8 cellular contexts compared by ENCODE assay signal in the genomic region with DNA sequence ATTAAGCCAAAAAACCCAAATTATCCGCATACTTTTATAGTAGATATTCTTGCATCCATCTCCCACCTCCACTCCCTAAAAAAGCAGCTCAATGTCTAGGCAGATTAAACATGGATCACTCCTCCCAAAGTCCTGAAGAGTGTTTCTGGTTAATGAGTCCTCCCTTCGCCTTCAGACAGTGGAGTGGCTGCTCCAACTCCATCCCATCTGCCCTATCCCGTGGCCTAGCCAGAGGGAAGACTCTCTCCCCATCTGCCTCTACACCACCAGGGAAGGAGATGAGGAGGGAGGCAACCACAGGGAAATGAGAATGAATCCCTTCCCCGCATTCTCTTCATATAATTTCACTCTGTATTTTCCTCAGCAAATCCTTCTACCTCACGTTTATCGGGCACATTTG.
A peak's percentile ranks its signal among the peaks of the same experiment; 100 is the strongest.
DNase-seq lines count a peak whose midpoint lies in the region; ATAC-seq, FAIRE-seq and TF ChIP-seq lines count a peak whose summit lies in the region.

No MANE protein-coding gene starts in this region.

- no peak for TF ChIP-seq POLR2A in GM12878 (IDR thresholded peaks at IDR 0.05; ENCODE audit: low read depth, low read length)
- TF ChIP-seq POLR2A in suprapubic skin (IDR thresholded peaks at IDR 0.05) = no peak
- TF ChIP-seq POLR2A in GM18505 (IDR thresholded peaks at IDR 0.05; ENCODE audit: borderline replicate concordance, extremely low read depth, insufficient read depth, insufficient read length) = no peak

- 4 to 5% methylated on average over 6 of the region's 6 CpGs for WGBS in GM23248 (ENCODE audit: low coverage in 1 of 2, low lambda C conversion rate in 2 of 2, missing lambda C conversion rate in 2 of 2), 2 experiments
- WGBS in GM12878 (ENCODE audit: insufficient coverage, insufficient replicate concordance, low lambda C conversion rate, missing lambda C conversion rate) = 89% methylated on average over 6 of the region's 6 CpGs
- WGBS in suprapubic skin = 23% methylated on average over 6 of the region's 6 CpGs

- DNase-seq in GM23248 = peak; percentile 55
- no peak for DNase-seq in GM12878 (ENCODE audit: low read depth, low spot score)
- no peak for DNase-seq in left colon
- DNase-seq in suprapubic skin (ENCODE audit: low spot score in 2 of 2) = no peak
- DNase-seq in activated naive CD4-positive, alpha-beta T cell treated with anti-CD3 and anti-CD28 coated beads, Interleukin-2, amount 10 ng/mL, durations not matched to agents 7 days and 5 days = no peak

- no peaks in the 10 kb centered on the region for H3K27me3 ChIP-seq in GM23248 (replicated peaks; ENCODE audit: insufficient read depth)
- no peaks in the 10 kb centered on the region for H3K27me3 ChIP-seq in GM12878 (replicated peaks in 1 of 2; ENCODE audit: control insufficient read depth in 2 of 2, insufficient read depth in 2 of 2, low read length in 1 of 2)
- H3K27me3 ChIP-seq in suprapubic skin = no peaks in the 10 kb centered on the region

- H3K36me3 ChIP-seq in GM23248 (ENCODE audit: low read depth) (peaks cover 15% of the 10 kb centered on the region; the same call in 1 of the 2 replicates), GM12878 (ENCODE audit: control insufficient read depth in 2 of 2, insufficient read depth in 2 of 2, low read length in 1 of 2) (peaks cover 1 to 22% of the 10 kb centered on the region in 2 experiments; a peak in 3 of 4 replicates), suprapubic skin (peaks cover 24% of the 10 kb centered on the region)

- H3K27ac Mint-ChIP-seq in activated naive CD4-positive, alpha-beta T cell treated with anti-CD3 and anti-CD28 coated beads, Interleukin-2, amount 10 ng/mL, durations not matched to agents 7 days and 5 days = no peak overlapping the region

- POLR2A ChIA-PET in GM12878 (lab: Charles Lee) = interaction anchor here (1.5 to 4.3 kb wide), 2 partner anchors 13 to 52 kb away, joined by 5 to 14 read pairs; no protein-coding TSS in a partner anchor

- H2AFZ ChIP-seq in GM23248 (no peak overlapping the region), GM12878 (ENCODE audit: control insufficient read depth, low read depth, low read length) (no peak overlapping the region)

- no peaks in the 10 kb centered on the region for H3K9me3 Mint-ChIP-seq in activated naive CD4-positive, alpha-beta T cell treated with anti-CD3 and anti-CD28 coated beads, Interleukin-2, amount 10 ng/mL, durations not matched to agents 7 days and 5 days

- RAD21 ChIA-PET in GM12878 (lab: Charles Lee; ENCODE audit: unreplicated experiment) = interaction anchor here (0.7 to 1.2 kb wide), 6 partner anchors 18 to 218 kb away, joined by 3 to 4 read pairs (median 3); no protein-coding TSS in a partner anchor

- H3K4me2 ChIP-seq in GM23248 (ENCODE audit: unreplicated experiment) (peak overlapping the region; percentile 96), GM12878 (ENCODE audit: control insufficient read depth, insufficient read depth) (peak overlapping the region; percentile 92)

- peaks cover 39% of the 10 kb centered on the region for H3K36me3 Mint-ChIP-seq in activated naive CD4-positive, alpha-beta T cell treated with anti-CD3 and anti-CD28 coated beads, Interleukin-2, amount 10 ng/mL, durations not matched to agents 7 days and 5 days

- H3F3A ChIP-seq in GM23248 (ENCODE audit: insufficient read depth) = peaks cover 32% of the 10 kb centered on the region

- H3K9me3 ChIP-seq in GM23248 (ENCODE audit: low read depth) = no peaks in the 10 kb centered on the region
- H3K9me3 ChIP-seq in GM12878 (replicated peaks; ENCODE audit: control insufficient read depth, insufficient read depth, low read length) = no peaks in the 10 kb centered on the region
- no peaks in the 10 kb centered on the region for H3K9me3 ChIP-seq in suprapubic skin

- H3K4me1 ChIP-seq in GM23248 (ENCODE audit: insufficient read depth) = peaks cover 38% of the 10 kb centered on the region
- peaks cover 20% of the 10 kb centered on the region for H3K4me1 ChIP-seq in GM12878 (ENCODE audit: control insufficient read depth, insufficient read depth, low read length)
- peaks cover 72% of the 10 kb centered on the region for H3K4me1 ChIP-seq in suprapubic skin

- no peak for FAIRE-seq in GM12878 (lab: Jason Lieb, UNC)

- CTCF ChIA-PET in GM12878 (lab: Yijun Ruan, JAX) = interaction anchor here (0.6 to 1.9 kb wide), 6 partner anchors 9 to 282 kb away, joined by 3 to 5 read pairs (median 4); no protein-coding TSS in a partner anchor
- CTCF ChIA-PET in activated naive CD4-positive, alpha-beta T cell treated with anti-CD3 and anti-CD28 coated beads, Interleukin-2, amount 10 ng/mL, durations not matched to agents 7 days and 5 days (lab: Charles Lee) = interaction anchor here (0.7 to 4.9 kb wide), 4 partner anchors 9 to 51 kb away, joined by 3 to 25 read pairs (median 4); no protein-coding TSS in a partner anchor

- TF ChIP-seq EP300 in GM12878 (IDR thresholded peaks at IDR 0.05; ENCODE audit: borderline replicate concordance in 1 of 2, control insufficient read depth in 1 of 2, low read depth in 2 of 2, low read length in 2 of 2) (no peak), suprapubic skin (IDR thresholded peaks at IDR 0.05) (no peak)

- ATAC-seq in GM12878 (no peak), left colon (peak; percentile 14), GM18505 (IDR thresholded peaks at IDR 0.05; ENCODE audit: unreplicated experiment) (no peak), GM21381 (IDR thresholded peaks at IDR 0.05; ENCODE audit: unreplicated experiment) (no peak), HG03442 (IDR thresholded peaks at IDR 0.05; ENCODE audit: unreplicated experiment) (no peak)

- peak overlapping the region; percentile 93 for H3K9ac ChIP-seq in GM23248
- peak overlapping the region; percentile 47; the same call in 1 of the 2 replicates for H3K9ac ChIP-seq in GM12878 (ENCODE audit: control insufficient read depth, insufficient read depth, low read length)

- H3K27me3 Mint-ChIP-seq in activated naive CD4-positive, alpha-beta T cell treated with anti-CD3 and anti-CD28 coated beads, Interleukin-2, amount 10 ng/mL, durations not matched to agents 7 days and 5 days = no peaks in the 10 kb centered on the region

- H3K9me2 ChIP-seq in GM23248 (ENCODE audit: insufficient read depth) = no peaks in the 10 kb centered on the region

- H3K27ac ChIP-seq in GM23248 (peak overlapping the region; percentile 79), GM12878 (ENCODE audit: control insufficient read depth, insufficient read depth) (no peak overlapping the region), suprapubic skin (peak overlapping the region; percentile 100)

- BruUV-seq in GM12878 (replicated peaks; lab: Mats Ljungman, UMichigan) = TSS peak; percentile 31

- intact Hi-C loops in GM12878 (cut with micrococcal nuclease; ENCODE audit: unreplicated experiment) (loop anchor here (10.0 kb wide), 1 partner anchor 103 kb away; no protein-coding TSS in a partner anchor), left colon (cut with DNase I, micrococcal nuclease) (no loop called here)

- TF ChIP-seq RAD21 in GM12878 (IDR thresholded peaks at IDR 0.05; ENCODE audit: insufficient read depth, low read depth, low read length) = no peak

- H3K4me3 ChIP-seq in GM23248 (peak overlapping the region; percentile 85), GM12878 (peak overlapping the region; percentile 79), suprapubic skin (peak overlapping the region; percentile 95)

- in situ Hi-C loops in GM23248 (cut with MboI) = no loop called here
- in situ Hi-C loops in GM12878 (cut with MboI) = no loop called here

- H4K20me1 ChIP-seq in GM23248 (ENCODE audit: insufficient read depth) (no peaks in the 10 kb centered on the region), GM12878 (ENCODE audit: control insufficient read depth, insufficient read depth) (0 out of 2 replicates have a peak, but pooled peaks cover 4% of the 10 kb centered on the region)

- H3K79me2 ChIP-seq in GM23248 (ENCODE audit: insufficient read depth) (peaks cover 67% of the 10 kb centered on the region), GM12878 (ENCODE audit: control insufficient read depth, insufficient read depth, low read length) (peaks cover 24% of the 10 kb centered on the region)

- no peak overlapping the region for H3K4me3 Mint-ChIP-seq in activated naive CD4-positive, alpha-beta T cell treated with anti-CD3 and anti-CD28 coated beads, Interleukin-2, amount 10 ng/mL, durations not matched to agents 7 days and 5 days

- TF ChIP-seq CTCF in GM12878 (IDR thresholded peaks at IDR 0.05 in 2 of 3, conservative IDR thresholded peaks at IDR 0.05 in 1 of 3; ENCODE audit: control insufficient read depth in 2 of 3, extremely low read depth in 1 of 3, insufficient read depth in 1 of 3, low read depth in 3 of 3, low read length in 3 of 3) (no peak), suprapubic skin (IDR thresholded peaks at IDR 0.05) (no peak)

- H3K4me1 Mint-ChIP-seq in activated naive CD4-positive, alpha-beta T cell treated with anti-CD3 and anti-CD28 coated beads, Interleukin-2, amount 10 ng/mL, durations not matched to agents 7 days and 5 days = peaks cover 28% of the 10 kb centered on the region

- SMC1A ChIA-PET in GM12878 (lab: Charles Lee; ENCODE audit: uncharacterized antibody, unreplicated experiment) = interaction anchor here (0.6 to 5.3 kb wide), 12 partner anchors 9 to 308 kb away, joined by 3 to 29 read pairs (median 8); no protein-coding TSS in a partner anchor
